In genomic region chr5:60092671-60093422, GRCh38 we compare ENCODE assay signal across 13 cellular contexts.
DNase-seq lines count a peak whose midpoint lies in the region; FAIRE-seq and TF ChIP-seq lines count a peak whose summit lies in the region.
"Had no signal": no experiment of that assay in that cellular context is flagged by ENCODE, and none has a peak within 500 bp of the region (broad histone marks: within the 10 kb centered on the region; RNA-seq: fewer than 3 reads in every experiment).

No MANE protein-coding gene starts in this region.

- CTCF ChIA-PET in HEK293T (lab: Yijun Ruan, JAX), result no interaction called here

- POLR2A ChIA-PET in HEK293T (lab: Yijun Ruan, JAX), result no interaction called here

- TF ChIP-seq CTCF in astrocyte of the cerebellum (IDR thresholded peaks at IDR 0.05; ENCODE audit: low read depth, low read length, missing control alignments), result no peak

- in situ Hi-C loops in astrocyte of the cerebellum (cut with HindIII; ENCODE audit: low sequenced_read_pairs), result no loop called here

- H3K4me3 ChIP-seq in astrocyte of the cerebellum (ENCODE audit: low read depth, low read length), result no peak overlapping the region

- no peak for FAIRE-seq in HTR-8/SVneo (lab: Jason Lieb, UNC)
- FAIRE-seq: frontal cortex, islet of Langerhans had no signal

- DNase-seq in AG08395 (ENCODE audit: low spot score) (peak; percentile 28), HTR-8/SVneo (ENCODE audit: insufficient read length, low spot score) (peak; percentile 15), astrocyte of the cerebellum (ENCODE audit: low read depth) (peak; percentile 52), foreskin melanocyte (peak; percentile 14), hypothalamus (lab: John Stamatoyannopoulos, UW) (no peak), HEK293T (ENCODE audit: extremely low spot score) (no peak), mucosa of gallbladder (ENCODE audit: low spot score) (no peak), NCI-H82 (lab: John Stamatoyannopoulos, UW) (no peak)
- DNase-seq: activated B cell treated with CpG ODN at 0.5 μM for 24 hours, NCI-H1417, NCI-H2227 treated with DMSO at 0.1 percent for 48 hours had no signal

TF ChIP-seq in HEK293T, 16 proteins besides CTCF, POLR2A, EP300 and RAD21:
- TF ChIP-seq ELF4 (IDR thresholded peaks at IDR 0.05) (no peak), L3MBTL2 (conservative IDR thresholded peaks at IDR 0.05) (no peak), FOXA1 (IDR thresholded peaks at IDR 0.05) (no peak), BHLHE40 (IDR thresholded peaks at IDR 0.05; ENCODE audit: borderline replicate concordance) (no peak), LEF1 (IDR thresholded peaks at IDR 0.05; ENCODE audit: borderline replicate concordance) (no peak), TARDBP (IDR thresholded peaks at IDR 0.05) (no peak), SP1 (IDR thresholded peaks at IDR 0.05) (no peak), FOXM1 (IDR thresholded peaks at IDR 0.05; ENCODE audit: borderline replicate concordance) (no peak)

Comparison
In these comparisons a context has a peak if more than half of its experiments do, and no peak if none do; other contexts are left out.
1. DNase-seq: peak in AG08395 (single experiment), HTR-8/SVneo (single experiment), astrocyte of the cerebellum (single experiment) and foreskin melanocyte (single experiment); none in hypothalamus (0 of 51), HEK293T (single experiment), mucosa of gallbladder (single experiment) and NCI-H82 (single experiment).